Comparison of ENCODE assay signal across 9 cellular contexts in genomic region chr20:15475483-15475882, GRCh38.
DNase-seq lines count a peak whose midpoint lies in the region; ATAC-seq and TF ChIP-seq lines count a peak whose summit lies in the region.
"Had no signal": no experiment of that assay in that cellular context is flagged by ENCODE, and none has a peak within 500 bp of the region (broad histone marks: within the 10 kb centered on the region; RNA-seq: fewer than 3 reads in every experiment).

No MANE protein-coding gene starts in this region.

- H3K36me3 ChIP-seq in heart left ventricle (no peaks in the 10 kb centered on the region), right atrium auricular region (no peaks in the 10 kb centered on the region), aorta (ENCODE audit: control insufficient read depth in 1 of 2, insufficient read depth in 2 of 2, low read length in 1 of 2) (no peaks in the 10 kb centered on the region)
- no peaks in the 10 kb centered on the region for H3K36me3 ChIP-seq in CD8-positive, alpha-beta T cell (ENCODE audit: insufficient read depth, low read length)

- H3K9me3 Mint-ChIP-seq in CD8-positive, alpha-beta T cell = peaks cover 2% of the 10 kb centered on the region

- H3K4me1 Mint-ChIP-seq in CD8-positive, alpha-beta T cell (ENCODE audit: low read depth) = no peaks in the 10 kb centered on the region

- H3K4me3 ChIP-seq in heart left ventricle (no peak overlapping the region), right atrium auricular region (no peak overlapping the region), right cardiac atrium (ENCODE audit: low read length) (no peak overlapping the region), aorta (ENCODE audit: low read length in 2 of 2) (no peak overlapping the region)
- H3K4me3 ChIP-seq in CD8-positive, alpha-beta T cell (ENCODE audit: low read depth, low read length) = no peak overlapping the region

- H3K27me3 ChIP-seq in heart left ventricle (no peaks in the 10 kb centered on the region), right atrium auricular region (no peaks in the 10 kb centered on the region), right cardiac atrium (ENCODE audit: control insufficient read depth, insufficient read depth) (no peaks in the 10 kb centered on the region), aorta (ENCODE audit: control insufficient read depth in 1 of 2, insufficient read depth in 2 of 2, low read length in 1 of 2) (no peaks in the 10 kb centered on the region)
- no peaks in the 10 kb centered on the region for H3K27me3 ChIP-seq in CD8-positive, alpha-beta T cell (ENCODE audit: insufficient read depth, low read length)

- H3K27ac Mint-ChIP-seq in CD8-positive, alpha-beta T cell = no peak overlapping the region

- no peak overlapping the region for H3K4me3 Mint-ChIP-seq in CD8-positive, alpha-beta T cell

- CTCF ChIA-PET in CD8-positive, alpha-beta T cell (lab: Charles Lee) = no interaction called here

- H3K4me1 ChIP-seq in heart left ventricle (peaks cover 0 to 6% (median 0%) of the 10 kb centered on the region in 12 donors), right atrium auricular region (no peaks in the 10 kb centered on the region), right cardiac atrium (ENCODE audit: control insufficient read depth, insufficient read depth, low read length) (peaks cover 2% of the 10 kb centered on the region), aorta (ENCODE audit: control insufficient read depth in 1 of 2, insufficient read depth in 2 of 2, low read length in 2 of 2) (no peaks in the 10 kb centered on the region)
- no peaks in the 10 kb centered on the region for H3K4me1 ChIP-seq in CD8-positive, alpha-beta T cell (ENCODE audit: insufficient read depth, low read length)

- no peak for TF ChIP-seq CTCF in heart left ventricle (IDR thresholded peaks at IDR 0.05)
- TF ChIP-seq CTCF in right atrium auricular region (IDR thresholded peaks at IDR 0.05) = no peak
- no peak for TF ChIP-seq CTCF in CD8-positive, alpha-beta T cell (IDR thresholded peaks at IDR 0.05)

- ATAC-seq in heart left ventricle (peak; percentile 37 to 84 (median 62)), right cardiac atrium (peak; percentile 71 to 75), aorta (ENCODE audit: low FRiP score) (peak; percentile 33), HG03521 (IDR thresholded peaks at IDR 0.05; ENCODE audit: unreplicated experiment) (no peak)
- ATAC-seq in CD8-positive, alpha-beta T cell = no peak

- H3K36me3 Mint-ChIP-seq in CD8-positive, alpha-beta T cell = no peaks in the 10 kb centered on the region

- no peaks in the 10 kb centered on the region for H3K9me3 ChIP-seq in heart left ventricle
- no peaks in the 10 kb centered on the region for H3K9me3 ChIP-seq in right atrium auricular region
- H3K9me3 ChIP-seq in right cardiac atrium (ENCODE audit: control insufficient read depth, low read length) = no peaks in the 10 kb centered on the region
- H3K9me3 ChIP-seq in aorta (ENCODE audit: control insufficient read depth, low read length) = no peaks in the 10 kb centered on the region
- no peaks in the 10 kb centered on the region for H3K9me3 ChIP-seq in CD8-positive, alpha-beta T cell (ENCODE audit: low read length)

- 10 to 18% (median 15%) methylated on average over 4 to 5 of the region's 5 CpGs for WGBS in heart left ventricle, 4 donors
- WGBS in right cardiac atrium = 14% methylated on average over 5 of the region's 5 CpGs
- 16 to 21% methylated on average over 5 of the region's 5 CpGs for WGBS in aorta, 2 donors

- POLR2A ChIA-PET in CD8-positive, alpha-beta T cell (lab: Charles Lee) = no interaction called here

- no peak overlapping the region for H3K27ac ChIP-seq in heart left ventricle
- H3K27ac ChIP-seq in right atrium auricular region = no peak overlapping the region
- no peak overlapping the region for H3K27ac ChIP-seq in right cardiac atrium (ENCODE audit: low read length)
- no peak overlapping the region for H3K27ac ChIP-seq in aorta (ENCODE audit: low read depth in 1 of 2, low read length in 2 of 2)
- no peak overlapping the region for H3K27ac ChIP-seq in CD8-positive, alpha-beta T cell (ENCODE audit: low read depth, low read length)

- DNase-seq in heart left ventricle = peak; percentile 21 to 66 (median 29)
- DNase-seq in right atrium auricular region (ENCODE audit: low spot score) = no peak
- peak; percentile 13 for DNase-seq in NCI-H526 treated with DMSO at 0.1 percent for 48 hours (lab: John Stamatoyannopoulos, UW)
- DNase-seq in right cardiac atrium = peak; percentile 38 to 87 (median 76)
- no peak for DNase-seq in aorta
- no peak for DNase-seq in stimulated activated CD4-positive, alpha-beta T cell treated with anti-CD3 and anti-CD28 coated beads, Interleukin-15, amount 100 ng/mL, for 24 hours
- no peak for DNase-seq in CD8-positive, alpha-beta T cell
- DNase-seq: mesendoderm had no signal

- intact Hi-C loops in heart left ventricle (cut with DNase I) (no loop called here), right cardiac atrium (cut with DNase I) (no loop called here), aorta (cut with DNase I) (no loop called here)
- intact Hi-C loops in CD8-positive, alpha-beta T cell (cut with DNase I, micrococcal nuclease) = no loop called here

- no peak for TF ChIP-seq POLR2A in heart left ventricle (IDR thresholded peaks at IDR 0.05)

- H3K27me3 Mint-ChIP-seq in CD8-positive, alpha-beta T cell (ENCODE audit: low read depth) = no peaks in the 10 kb centered on the region

Comparison
In these comparisons a context has a peak if more than half of its experiments do, and no peak if none do; other contexts are left out.
1. DNase-seq: peak in heart left ventricle (5 of 5), NCI-H526 treated with DMSO at 0.1 percent for 48 hours (single experiment) and right cardiac atrium (3 of 3); none in right atrium auricular region (single experiment), aorta (0 of 2), stimulated activated CD4-positive, alpha-beta T cell treated with anti-CD3 and anti-CD28 coated beads, Interleukin-15, amount 100 ng/mL, for 24 hours (single experiment) and CD8-positive, alpha-beta T cell (0 of 7).
2. ATAC-seq: peak in heart left ventricle (4 of 4), right cardiac atrium (2 of 2) and aorta (single experiment); none in HG03521 (single experiment) and CD8-positive, alpha-beta T cell (single experiment).